10 cellular contexts compared by ENCODE assay signal in the genomic region with DNA sequence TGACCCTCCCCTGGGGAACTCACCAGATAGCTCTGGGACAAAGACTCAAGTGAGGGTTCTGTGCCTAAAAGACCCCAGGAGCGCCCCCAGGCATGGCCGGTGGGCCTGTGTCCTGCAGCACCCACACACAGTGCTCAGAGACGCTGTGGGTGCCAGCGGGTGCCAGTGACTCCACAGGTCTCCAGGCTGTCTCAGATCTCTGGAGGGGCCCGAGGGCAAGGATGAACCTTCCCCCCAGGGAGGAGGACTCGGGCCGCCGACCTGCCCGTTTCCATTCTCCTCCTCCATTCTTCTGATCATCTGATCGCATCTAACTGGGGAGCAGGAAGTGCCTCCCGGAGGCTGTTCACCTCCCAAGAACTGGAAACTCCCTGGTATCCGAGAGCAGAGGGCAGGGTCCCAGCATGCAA. TPM values are rescaled to one million over a fixed set of nuclear protein-coding genes. Genes with fewer than 3 reads are reported as not detected.
DNase-seq lines count a peak whose midpoint lies in the region; ATAC-seq and TF ChIP-seq lines count a peak whose summit lies in the region.
"Had no signal": no experiment of that assay in that cellular context is flagged by ENCODE, and none has a peak within 500 bp of the region (broad histone marks: within the 10 kb centered on the region; RNA-seq: fewer than 3 reads in every experiment).

No MANE protein-coding gene starts in this region.

- TF ChIP-seq CTCF in left ventricle myocardium inferior (IDR thresholded peaks at IDR 0.05; ENCODE audit: borderline replicate concordance): no peak

- H3K36me3 ChIP-seq in left ventricle myocardium inferior: peaks cover 21% of the 10 kb centered on the region
- H3K36me3 ChIP-seq in mucosa of rectum (ENCODE audit: control insufficient read depth in 2 of 2, insufficient read depth in 2 of 2, low read length in 2 of 2): peaks cover 9 to 10% of the 10 kb centered on the region in 2 donors

- intact Hi-C loops in left ventricle myocardium inferior (cut with micrococcal nuclease) (no loop called here), Right ventricle myocardium superior (cut with DNase I) (no loop called here), head of caudate nucleus (cut with DNase I) (no loop called here)

- H3K4me1 ChIP-seq in left ventricle myocardium inferior (peaks cover 14% of the 10 kb centered on the region), mucosa of rectum (ENCODE audit: control insufficient read depth in 2 of 2, insufficient read depth in 2 of 2, low read length in 2 of 2) (peaks cover 3 to 12% of the 10 kb centered on the region in 2 donors)

- peaks cover 39% of the 10 kb centered on the region for H3K27me3 ChIP-seq in left ventricle myocardium inferior (ENCODE audit: low read depth)
- H3K27me3 ChIP-seq in mucosa of rectum (ENCODE audit: control insufficient read depth in 2 of 2, insufficient read depth in 2 of 2, low read length in 2 of 2): peaks cover 0 to 10% of the 10 kb centered on the region in 2 donors

- DNase-seq in left ventricle myocardium inferior: no peak
- DNase-seq in Right ventricle myocardium superior: no peak
- peak; percentile 59 for DNase-seq in activated CD8-positive, alpha-beta memory T cell treated with anti-CD3 and anti-CD28 coated beads, Interleukin-2, amount 50 U/mL, for 4 hours
- no peak for DNase-seq in NCI-H446 (lab: John Stamatoyannopoulos, UW)
- DNase-seq in head of caudate nucleus: no peak

- no peak overlapping the region for H3K27ac ChIP-seq in left ventricle myocardium inferior (replicated peaks)
- H3K27ac ChIP-seq in mucosa of rectum (ENCODE audit: low read depth in 2 of 2, low read length in 2 of 2): peak overlapping the region in 1 of 2 donors; percentile 61
- H3K27ac ChIP-seq: C4-2B had no signal

- no peaks in the 10 kb centered on the region for H3K9me3 ChIP-seq in left ventricle myocardium inferior (replicated peaks)
- H3K9me3 ChIP-seq in mucosa of rectum (ENCODE audit: control insufficient read depth in 2 of 2, low read length in 2 of 2): no peaks in the 10 kb centered on the region

- no peak for ATAC-seq in Right ventricle myocardium superior (ENCODE audit: poor library complexity)
- peak; percentile 35 for ATAC-seq in HG03196 (IDR thresholded peaks at IDR 0.05; ENCODE audit: unreplicated experiment)
- ATAC-seq in GM19328 (IDR thresholded peaks at IDR 0.05; ENCODE audit: unreplicated experiment): no peak

- H3K4me3 ChIP-seq in left ventricle myocardium inferior (peak overlapping the region; percentile 34), mucosa of rectum (ENCODE audit: low read length in 2 of 2) (peak overlapping the region; percentile 46 to 65)

- peak overlapping the region; percentile 23 to 24 for H3K9ac ChIP-seq in mucosa of rectum (ENCODE audit: low read depth in 1 of 2, low read length in 2 of 2)

RNA-seq across cellular contexts. Expression of gene ADAM8, which starts 1.0 kb away (rescaled TPM):
- 1.4 TPM for total RNA-seq in left ventricle myocardium inferior
- 2.5 TPM for total RNA-seq in Right ventricle myocardium superior

RNA-seq across cellular contexts. Expression of gene TUBGCP2, which starts 33.0 kb away (rescaled TPM):
- total RNA-seq in left ventricle myocardium inferior: 38.9 TPM
- 38.5 TPM for total RNA-seq in Right ventricle myocardium superior

RNA-seq across cellular contexts. Expression of gene ZNF511, which starts 33.0 kb away (rescaled TPM):
- 40.5 TPM for total RNA-seq in left ventricle myocardium inferior
- total RNA-seq in Right ventricle myocardium superior: 44.8 TPM

RNA-seq across cellular contexts. Expression of gene VENTX, which starts 38.0 kb away (rescaled TPM):
- total RNA-seq in left ventricle myocardium inferior: 0.33 TPM
- total RNA-seq in Right ventricle myocardium superior: 0.43 TPM
- total RNA-seq: pulmonary artery endothelial cell had no signal

RNA-seq across cellular contexts. Expression of gene UTF1, which starts 45.7 kb away (rescaled TPM):
- total RNA-seq in left ventricle myocardium inferior (not detected), Right ventricle myocardium superior (not detected)
- total RNA-seq: pulmonary artery endothelial cell had no signal
